In genomic region chr16:10925285-10925684, GRCh38 we compare ENCODE assay signal across 3 cellular contexts. TPM values are rescaled to one million over a fixed set of nuclear protein-coding genes. Genes with fewer than 3 reads are reported as not detected.
"Had no signal": no experiment of that assay in that cellular context is flagged by ENCODE, and none has a peak within 500 bp of the region (broad histone marks: within the 10 kb centered on the region; RNA-seq: fewer than 3 reads in every experiment).

No MANE protein-coding gene starts in this region.

RNA-seq across cellular contexts. Expression of gene CIITA, which starts 48.3 kb away (rescaled TPM):
- total RNA-seq: hepatocyte, neural crest cell, smooth muscle cell had no signal
